ENCODE assay signal across 16 cellular contexts in the genomic region with DNA sequence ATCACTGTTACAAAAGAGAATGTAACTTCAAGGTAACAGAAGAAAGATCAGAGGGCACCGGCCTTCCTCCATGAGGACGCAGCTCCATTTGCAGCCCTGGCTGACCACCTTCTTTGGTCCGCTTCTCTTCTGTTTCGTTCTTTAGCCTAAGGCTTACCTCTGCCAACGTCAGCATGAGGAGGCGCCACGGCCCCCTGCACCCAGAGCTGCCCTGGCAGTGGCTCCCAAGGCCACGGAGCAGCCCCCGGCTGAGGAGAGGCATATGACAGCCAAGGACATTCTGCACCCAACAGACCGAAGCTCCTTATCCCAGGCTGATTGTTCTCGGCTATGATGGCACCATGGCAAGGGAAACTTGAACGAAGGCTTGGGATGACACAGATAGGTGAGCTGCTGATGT.
"Had no signal": no experiment of that assay in that cellular context is flagged by ENCODE, and none has a peak within 500 bp of the region (broad histone marks: within the 10 kb centered on the region; RNA-seq: fewer than 3 reads in every experiment).

No MANE protein-coding gene starts in this region.

- H3K27ac Mint-ChIP-seq: endodermal cell, mesothelial cell of epicardium had no signal

- DNase-seq: effector CD4-positive, alpha-beta T cell; endodermal cell; foreskin keratinocyte; head of caudate nucleus; nephron progenitor cell; psoas muscle; retina; small intestine; stimulated activated CD4-positive, alpha-beta T cell treated with anti-CD3 and anti-CD28 coated beads, Interleukin-12 subunit alpha, Interleukin-12 subunit beta, amount 100 ng/mL, for 4 hours; stimulated activated naive CD4-positive, alpha-beta T cell treated with Interleukin-2 at 50 U/mL for 16 hours; thyroid gland had no signal

- H3K36me3 ChIP-seq: thyroid gland, upper lobe of left lung, vagina had no signal

- H3K9me3 ChIP-seq: psoas muscle, thyroid gland, upper lobe of left lung, vagina had no signal

- H3K9me3 Mint-ChIP-seq: endodermal cell, mesothelial cell of epicardium, nephron progenitor cell had no signal

- H3K4me1 Mint-ChIP-seq: endodermal cell had no signal

- H3K36me3 Mint-ChIP-seq: mesothelial cell of epicardium had no signal

- H3K27ac ChIP-seq: coronary artery, foreskin keratinocyte, vagina had no signal

- H3K4me3 ChIP-seq: coronary artery, hepatocyte, psoas muscle, thyroid gland, upper lobe of left lung, vagina had no signal

- H3K27me3 ChIP-seq: foreskin keratinocyte, hepatocyte, thyroid gland, upper lobe of left lung, vagina had no signal

- H3K4me2 ChIP-seq: hepatocyte had no signal

- H2AFZ ChIP-seq: hepatocyte had no signal

- H3K4me3 Mint-ChIP-seq: endodermal cell, mesothelial cell of epicardium, nephron progenitor cell had no signal

- ATAC-seq: foreskin keratinocyte, psoas muscle had no signal

- H3K4me1 ChIP-seq: foreskin keratinocyte had no signal
